Comparison of ENCODE assay signal across 1 cellular context in genomic region chr17:79630120-79630519, GRCh38.
TF ChIP-seq lines count a peak whose summit lies in the region.

No MANE protein-coding gene starts in this region.

TF ChIP-seq in WTC11, 78 proteins besides CTCF, POLR2A, EP300 and RAD21 (continued from another document):
- TF ChIP-seq ATF2 (CRISPR knock-in tag; IDR thresholded peaks at IDR 0.05; ENCODE audit: borderline replicate concordance, low read depth) (no peak), E2F5 (CRISPR knock-in tag; IDR thresholded peaks at IDR 0.05) (no peak), USF1 (CRISPR knock-in tag; IDR thresholded peaks at IDR 0.05) (no peak), EMX1 (CRISPR knock-in tag; IDR thresholded peaks at IDR 0.05) (no peak)
